1 cellular context compared by ENCODE assay signal in the genomic region with DNA sequence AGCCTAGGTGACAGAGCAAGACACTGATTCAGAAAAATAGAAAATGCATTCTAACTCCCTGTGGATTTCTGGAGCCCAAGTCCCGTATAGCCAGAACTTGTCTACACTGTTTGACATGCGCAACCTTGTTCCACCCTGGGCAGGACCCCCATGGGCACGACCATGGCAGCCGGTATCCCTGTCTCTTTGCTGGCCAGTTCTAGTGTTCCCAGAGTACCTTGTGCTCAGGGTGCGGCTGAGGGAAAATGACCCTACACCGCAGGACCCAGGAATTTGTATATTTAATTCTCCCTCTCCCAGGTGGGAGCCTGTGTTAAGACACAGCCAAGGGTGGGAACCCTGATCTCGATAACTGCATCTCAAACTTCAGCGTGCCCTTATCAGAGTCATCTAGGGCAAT.
TF ChIP-seq lines count a peak whose summit lies in the region.

No MANE protein-coding gene starts in this region.

TF ChIP-seq in HEK293T, 16 proteins besides CTCF, POLR2A, EP300 and RAD21:
- TF ChIP-seq L3MBTL2 (conservative IDR thresholded peaks at IDR 0.05) = no peak
- no peak for TF ChIP-seq NFRKB (IDR thresholded peaks at IDR 0.05)
- TF ChIP-seq BHLHE40 (IDR thresholded peaks at IDR 0.05; ENCODE audit: borderline replicate concordance) = no peak
- TF ChIP-seq HDGF (IDR thresholded peaks at IDR 0.05; ENCODE audit: borderline replicate concordance) = no peak
- no peak for TF ChIP-seq LEF1 (IDR thresholded peaks at IDR 0.05; ENCODE audit: borderline replicate concordance)
- TF ChIP-seq SP1 (IDR thresholded peaks at IDR 0.05) = no peak
- no peak for TF ChIP-seq ARNT (IDR thresholded peaks at IDR 0.05)
- TF ChIP-seq SUZ12 (IDR thresholded peaks at IDR 0.05) = no peak
- TF ChIP-seq, protein P1, sequence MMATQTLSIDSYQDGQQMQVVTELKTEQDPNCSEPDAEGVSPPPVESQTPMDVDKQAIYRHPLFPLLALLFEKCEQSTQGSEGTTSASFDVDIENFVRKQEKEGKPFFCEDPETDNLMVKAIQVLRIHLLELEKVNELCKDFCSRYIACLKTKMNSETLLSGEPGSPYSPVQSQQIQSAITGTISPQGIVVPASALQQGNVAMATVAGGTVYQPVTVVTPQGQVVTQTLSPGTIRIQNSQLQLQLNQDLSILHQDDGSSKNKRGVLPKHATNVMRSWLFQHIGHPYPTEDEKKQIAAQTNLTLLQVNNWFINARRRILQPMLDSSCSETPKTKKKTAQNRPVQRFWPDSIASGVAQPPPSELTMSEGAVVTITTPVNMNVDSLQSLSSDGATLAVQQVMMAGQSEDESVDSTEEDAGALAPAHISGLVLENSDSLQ (IDR thresholded peaks at IDR 0.05) = no peak
